In genomic region chr2:189261431-189261841, GRCh38 we compare ENCODE assay signal across 13 cellular contexts.
DNase-seq lines count a peak whose midpoint lies in the region; ATAC-seq, FAIRE-seq and TF ChIP-seq lines count a peak whose summit lies in the region.
"Had no signal": no experiment of that assay in that cellular context is flagged by ENCODE, and none has a peak within 500 bp of the region (broad histone marks: within the 10 kb centered on the region; RNA-seq: fewer than 3 reads in every experiment).

No MANE protein-coding gene starts in this region.

- no peak overlapping the region; the same call in 1 of the 2 replicates for H3K4me3 Mint-ChIP-seq in HFFc6
- H3K4me3 Mint-ChIP-seq in T-cell: no peak overlapping the region
- H3K4me3 Mint-ChIP-seq in osteocyte (ENCODE audit: unreplicated experiment): no peak overlapping the region
- H3K4me3 Mint-ChIP-seq: T-helper 2 cell treated with Interferon-gamma antibody and Interleukin-4, amounts not matched to agents 5 μg/mL and 100 μg/mL, for 36 hours had no signal

- H3K4me1 ChIP-seq in fibroblast of lung (ENCODE audit: control insufficient read depth, extremely low read depth, insufficient read depth, low read length): peaks cover 3% of the 10 kb centered on the region
- H3K4me1 ChIP-seq in BE2C: no peaks in the 10 kb centered on the region
- H3K4me1 ChIP-seq: pancreas had no signal

- CTCF ChIA-PET in T-cell (lab: Charles Lee): interaction anchor here in 1 of 2 donors (0.5 to 0.6 kb wide), 2 partner anchors 13 to 47 kb away, joined by 3 read pairs; no protein-coding TSS in a partner anchor

- TF ChIP-seq CTCF in HFFc6 (IDR thresholded peaks at IDR 0.05): no peak
- TF ChIP-seq CTCF in fibroblast of lung (conservative IDR thresholded peaks at IDR 0.05 in 1 of 2, IDR thresholded peaks at IDR 0.05 in 1 of 2; ENCODE audit: low read depth in 1 of 2, low read length in 2 of 2): no peak
- TF ChIP-seq CTCF in osteocyte (IDR thresholded peaks at IDR 0.05): no peak
- TF ChIP-seq CTCF in BE2C (IDR thresholded peaks at IDR 0.05; ENCODE audit: low read depth, low read length): no peak

- no peak overlapping the region for H3K9ac ChIP-seq in fibroblast of lung (ENCODE audit: insufficient read depth, low read length)

- peak overlapping the region; percentile 46 for H3K27ac Mint-ChIP-seq in HFFc6
- no peak overlapping the region for H3K27ac Mint-ChIP-seq in T-cell
- H3K27ac Mint-ChIP-seq in osteocyte (ENCODE audit: unreplicated experiment): peak overlapping the region; percentile 92
- H3K27ac Mint-ChIP-seq: T-helper 2 cell treated with Interferon-gamma antibody and Interleukin-4, amounts not matched to agents 5 μg/mL and 100 μg/mL, for 36 hours had no signal

- POLR2A ChIA-PET in T-cell (lab: Charles Lee): interaction anchor here in 1 of 2 donors (0.7 kb wide), 1 partner anchor 1617 kb away, joined by 3 read pairs; no protein-coding TSS in a partner anchor

- no peaks in the 10 kb centered on the region for H3K79me2 ChIP-seq in fibroblast of lung (ENCODE audit: control insufficient read depth, insufficient read depth, low read length)

- H3K4me3 ChIP-seq in fibroblast of lung (replicated peaks in 1 of 4; ENCODE audit: control extremely low read depth in 1 of 4, insufficient read depth in 1 of 4, low read depth in 3 of 4, low read length in 4 of 4) (no peak overlapping the region), BE2C (ENCODE audit: low read depth, low read length) (no peak overlapping the region)
- H3K4me3 ChIP-seq: pancreas had no signal

- H3K9me3 Mint-ChIP-seq in HFFc6: no peaks in the 10 kb centered on the region
- peaks cover 0 to 4% (median 3%) of the 10 kb centered on the region in 3 donors for H3K9me3 Mint-ChIP-seq in T-cell
- peaks cover 13% of the 10 kb centered on the region for H3K9me3 Mint-ChIP-seq in osteocyte (ENCODE audit: unreplicated experiment)

- no peaks in the 10 kb centered on the region for H3K36me3 ChIP-seq in fibroblast of lung (ENCODE audit: control insufficient read depth, insufficient read depth, low read length)
- H3K36me3 ChIP-seq in BE2C: no peaks in the 10 kb centered on the region
- H3K36me3 ChIP-seq: pancreas had no signal

- peaks cover 46% of the 10 kb centered on the region for H3K4me1 Mint-ChIP-seq in HFFc6 (ENCODE audit: low read depth)
- H3K4me1 Mint-ChIP-seq in T-cell: peaks cover 16 to 18% (median 17%) of the 10 kb centered on the region in 3 donors
- H3K4me1 Mint-ChIP-seq in osteocyte (ENCODE audit: unreplicated experiment): peaks cover 36% of the 10 kb centered on the region

- H3K27me3 Mint-ChIP-seq in HFFc6 (ENCODE audit: insufficient read depth) (no peaks in the 10 kb centered on the region), T-cell (no peaks in the 10 kb centered on the region), osteocyte (ENCODE audit: unreplicated experiment) (no peaks in the 10 kb centered on the region)

- TF ChIP-seq POLR2A in GM12891 (IDR thresholded peaks at IDR 0.05; ENCODE audit: low read depth, low read length): no peak

- peaks cover 5% of the 10 kb centered on the region; the same call in 1 of the 2 replicates for H3K36me3 Mint-ChIP-seq in HFFc6 (ENCODE audit: low read depth)
- no peaks in the 10 kb centered on the region for H3K36me3 Mint-ChIP-seq in T-cell
- peaks cover 3% of the 10 kb centered on the region for H3K36me3 Mint-ChIP-seq in osteocyte (ENCODE audit: unreplicated experiment)

- H2AFZ ChIP-seq in fibroblast of lung (ENCODE audit: low read length): no peak overlapping the region

- peak overlapping the region; percentile 1 for H3K27ac ChIP-seq in fibroblast of lung (ENCODE audit: insufficient read depth, low read length)
- H3K27ac ChIP-seq: pancreas had no signal

- H3K9me3 ChIP-seq in fibroblast of lung (ENCODE audit: control insufficient read depth, insufficient read depth, low read depth, low read length) (no peaks in the 10 kb centered on the region), BE2C (no peaks in the 10 kb centered on the region)
- H3K9me3 ChIP-seq: pancreas had no signal

- H3K27me3 ChIP-seq in fibroblast of lung (ENCODE audit: control insufficient read depth, insufficient read depth, low read length): no peaks in the 10 kb centered on the region
- no peaks in the 10 kb centered on the region for H3K27me3 ChIP-seq in BE2C
- H3K27me3 ChIP-seq: pancreas had no signal

- FAIRE-seq in GM12891 (lab: Jason Lieb, UNC): no peak
- FAIRE-seq: pancreas had no signal

- DNase-seq in HFFc6 (peak; percentile 65), T-cell (peak in 1 of 34 experiments; percentile 2), fibroblast of lung (ENCODE audit: low read depth in 2 of 2) (peak; percentile 90), osteocyte (ENCODE audit: extremely low spot score, unreplicated experiment) (no peak), cortex of kidney (lab: John Stamatoyannopoulos, UW) (no peak), BE2C (no peak), GM12891 (ENCODE audit: insufficient read length, low spot score) (no peak), T-helper 1 cell (no peak)
- DNase-seq: left colon; NCI-H1417; pancreas; stimulated activated CD4-positive, alpha-beta T cell treated with anti-CD3 and anti-CD28 coated beads, Interleukin-4, amount 100 ng/mL, for 1 hour had no signal

- peak overlapping the region; percentile 42 for H3K4me2 ChIP-seq in fibroblast of lung (ENCODE audit: extremely low read depth, insufficient read depth, low read length)

- no peaks in the 10 kb centered on the region for H4K20me1 ChIP-seq in fibroblast of lung (ENCODE audit: control insufficient read depth, extremely low read depth, insufficient read depth, low read length)

- peak in 3 of 4 experiments; percentile 33 to 52 (median 42) for ATAC-seq in T-cell (replicated peaks in 1 of 4)
- ATAC-seq: left colon, pancreas had no signal

TF ChIP-seq in GM12891, 5 proteins besides CTCF, POLR2A, EP300 and RAD21:
- TF ChIP-seq PAX5 (IDR thresholded peaks at IDR 0.05; ENCODE audit: insufficient read depth, low read length, severe bottlenecking) (no peak), SPI1 (IDR thresholded peaks at IDR 0.05; ENCODE audit: low read depth, low read length) (no peak), POU2F2 (IDR thresholded peaks at IDR 0.05; ENCODE audit: low read depth, low read length) (no peak), POLR2AphosphoS5 (IDR thresholded peaks at IDR 0.05; ENCODE audit: low read depth, low read length) (no peak), TAF1 (IDR thresholded peaks at IDR 0.05; ENCODE audit: low read depth, low read length) (no peak)

Comparison
In these comparisons a context has a peak if more than half of its experiments do, and no peak if none do; other contexts are left out.
1. DNase-seq: peak in HFFc6 (single experiment) and fibroblast of lung (2 of 2); none in osteocyte (single experiment), cortex of kidney (single experiment), BE2C (single experiment), GM12891 (single experiment) and T-helper 1 cell (0 of 5).
2. H3K27ac Mint-ChIP-seq: peak in HFFc6 (single experiment) and osteocyte (single experiment); none in T-cell (0 of 2).